In genomic region chr13:43379738-43380137, GRCh38 we compare ENCODE assay signal across 26 cellular contexts.
"Had no signal": no experiment of that assay in that cellular context is flagged by ENCODE, and none has a peak within 500 bp of the region (broad histone marks: within the 10 kb centered on the region; RNA-seq: fewer than 3 reads in every experiment).

No MANE protein-coding gene starts in this region.

- H3K9me3 Mint-ChIP-seq: effector memory CD8-positive, alpha-beta T cell had no signal

- H3K27ac ChIP-seq: colonic mucosa, coronary artery, dorsolateral prefrontal cortex, epithelial cell of prostate, esophagus muscularis mucosa, esophagus squamous epithelium, foreskin keratinocyte, gastrocnemius medialis, gastroesophageal sphincter, heart left ventricle, heart right ventricle had no signal

- H3K4me3 ChIP-seq: colonic mucosa, coronary artery, dorsolateral prefrontal cortex, esophagus muscularis mucosa, esophagus squamous epithelium, gastrocnemius medialis, gastroesophageal sphincter, heart left ventricle, heart right ventricle had no signal

- FAIRE-seq: endothelial cell of umbilical vein had no signal

- DNase-seq: colonic mucosa; cortex of kidney; dermis blood vessel endothelial cell; dorsolateral prefrontal cortex; effector CD4-positive, alpha-beta T cell; effector CD8-positive, alpha-beta T cell; effector memory CD4-positive, alpha-beta T cell; effector memory CD8-positive, alpha-beta T cell; endodermal cell; erythroblast; esophagus squamous epithelium; foreskin fibroblast; foreskin keratinocyte; foreskin melanocyte; gastrocnemius medialis; glutamatergic neuron; head of caudate nucleus; heart left ventricle; heart right ventricle had no signal

- H3K27ac Mint-ChIP-seq: dendritic cell treated with granulocyte-macrophage colony-stimulating factor and Interleukin-4, amounts not matched to agents 40 ng/mL and 50 ng/mL, for 4 days; effector memory CD8-positive, alpha-beta T cell; endodermal cell had no signal

- H3K4me1 ChIP-seq: colonic mucosa, esophagus squamous epithelium, foreskin keratinocyte, gastrocnemius medialis had no signal

- H3K36me3 ChIP-seq: colonic mucosa, esophagus muscularis mucosa, esophagus squamous epithelium, gastrocnemius medialis, gastroesophageal sphincter, heart left ventricle, heart right ventricle had no signal

- H3K9me3 ChIP-seq: colonic mucosa, gastrocnemius medialis, gastroesophageal sphincter had no signal

- H3K4me3 Mint-ChIP-seq: dendritic cell treated with granulocyte-macrophage colony-stimulating factor and Interleukin-4, amounts not matched to agents 40 ng/mL and 50 ng/mL, for 4 days; effector memory CD8-positive, alpha-beta T cell; endodermal cell had no signal

- ATAC-seq: effector memory CD8-positive, alpha-beta T cell; esophagus mucosa; foreskin keratinocyte; gastrocnemius medialis; gastroesophageal sphincter; heart left ventricle; heart right ventricle had no signal
